26 cellular contexts compared by ENCODE assay signal in genomic region chr1:111959436-111959835, GRCh38. TPM values are rescaled to one million over a fixed set of nuclear protein-coding genes. Genes with fewer than 3 reads are reported as not detected.
DNase-seq lines count a peak whose midpoint lies in the region; ATAC-seq and TF ChIP-seq lines count a peak whose summit lies in the region.
"Had no signal": no experiment of that assay in that cellular context is flagged by ENCODE, and none has a peak within 500 bp of the region (broad histone marks: within the 10 kb centered on the region; RNA-seq: fewer than 3 reads in every experiment).

No MANE protein-coding gene starts in this region.

- H3K4me1 Mint-ChIP-seq in brain (peaks cover 58% of the 10 kb centered on the region), chondrocyte (ENCODE audit: low read depth) (no peaks in the 10 kb centered on the region)
- H3K4me1 Mint-ChIP-seq: activated CD4-positive, alpha-beta T cell treated with anti-CD3 and anti-CD28 coated beads, Interleukin-2, amount 10 ng/mL, durations not matched to agents 7 days and 5 days; activated CD8-positive, alpha-beta memory T cell treated with anti-CD3 and anti-CD28 coated beads, Interleukin-2, amount 10 ng/mL, durations not matched to agents 7 days and 5 days; CD14-positive monocyte; memory B cell had no signal

- no peaks in the 10 kb centered on the region for H3K79me2 ChIP-seq in Karpas-422 (ENCODE audit: low read length)

- H3K27ac Mint-ChIP-seq in brain = peak overlapping the region in 4 of 5 experiments; percentile 83 to 94 (median 88)
- H3K27ac Mint-ChIP-seq in chondrocyte (ENCODE audit: unreplicated experiment) = no peak overlapping the region
- H3K27ac Mint-ChIP-seq: activated CD4-positive, alpha-beta T cell treated with anti-CD3 and anti-CD28 coated beads, Interleukin-2, amount 10 ng/mL, durations not matched to agents 7 days and 5 days; activated CD8-positive, alpha-beta memory T cell treated with anti-CD3 and anti-CD28 coated beads, Interleukin-2, amount 10 ng/mL, durations not matched to agents 7 days and 5 days; CD14-positive monocyte; memory B cell had no signal

- H3K27ac ChIP-seq in Karpas-422 (ENCODE audit: low read length) (no peak overlapping the region), muscle layer of colon (ENCODE audit: low read depth, low read length) (peak overlapping the region; percentile 44)
- H3K27ac ChIP-seq: adrenal gland, suprapubic skin, upper lobe of right lung, VCaP had no signal

- H3K36me3 Mint-ChIP-seq in brain = no peaks in the 10 kb centered on the region
- no peaks in the 10 kb centered on the region for H3K36me3 Mint-ChIP-seq in chondrocyte (ENCODE audit: low read depth)
- H3K36me3 Mint-ChIP-seq: activated CD8-positive, alpha-beta memory T cell treated with anti-CD3 and anti-CD28 coated beads, Interleukin-2, amount 10 ng/mL, durations not matched to agents 7 days and 5 days; CD14-positive monocyte; memory B cell had no signal

- H3K9me3 Mint-ChIP-seq in brain (no peaks in the 10 kb centered on the region), chondrocyte (ENCODE audit: low read depth) (no peaks in the 10 kb centered on the region)
- H3K9me3 Mint-ChIP-seq: activated CD4-positive, alpha-beta T cell treated with anti-CD3 and anti-CD28 coated beads, Interleukin-2, amount 10 ng/mL, durations not matched to agents 7 days and 5 days; memory B cell had no signal

- H3K9me2 ChIP-seq in Karpas-422 (replicated peaks; ENCODE audit: insufficient read depth, low read length) = no peaks in the 10 kb centered on the region

- H3K36me3 ChIP-seq in Karpas-422 (ENCODE audit: insufficient read depth, low read length) (no peaks in the 10 kb centered on the region), muscle layer of colon (ENCODE audit: insufficient read depth, low read length) (no peaks in the 10 kb centered on the region)
- H3K36me3 ChIP-seq: adrenal gland, heart right ventricle, suprapubic skin, upper lobe of right lung had no signal

- no peaks in the 10 kb centered on the region for H3K9me3 ChIP-seq in Karpas-422 (ENCODE audit: low read length)
- no peaks in the 10 kb centered on the region for H3K9me3 ChIP-seq in muscle layer of colon (ENCODE audit: low read length)
- H3K9me3 ChIP-seq: adrenal gland, heart right ventricle, suprapubic skin, upper lobe of right lung had no signal

- no peak overlapping the region for H2AFZ ChIP-seq in Karpas-422 (ENCODE audit: low read length)

- no peak overlapping the region for H3K4me2 ChIP-seq in Karpas-422 (ENCODE audit: low read depth, low read length, poor library complexity, severe bottlenecking)

- no peaks in the 10 kb centered on the region for H3K4me1 ChIP-seq in Karpas-422 (ENCODE audit: low read length)
- H3K4me1 ChIP-seq in muscle layer of colon (ENCODE audit: insufficient read depth, low read length) = peaks cover 44% of the 10 kb centered on the region
- H3K4me1 ChIP-seq: adrenal gland, upper lobe of right lung had no signal

- H3K4me3 Mint-ChIP-seq in brain = no peak overlapping the region
- no peak overlapping the region for H3K4me3 Mint-ChIP-seq in chondrocyte (ENCODE audit: unreplicated experiment)
- H3K4me3 Mint-ChIP-seq: activated CD4-positive, alpha-beta T cell treated with anti-CD3 and anti-CD28 coated beads, Interleukin-2, amount 10 ng/mL, durations not matched to agents 7 days and 5 days; activated CD8-positive, alpha-beta memory T cell treated with anti-CD3 and anti-CD28 coated beads, Interleukin-2, amount 10 ng/mL, durations not matched to agents 7 days and 5 days; CD14-positive monocyte; memory B cell had no signal

- no peaks in the 10 kb centered on the region for H4K20me1 ChIP-seq in Karpas-422 (ENCODE audit: insufficient read depth, low read depth, low read length)

- H3K4me3 ChIP-seq in Karpas-422 (ENCODE audit: low read length) (no peak overlapping the region), muscle layer of colon (ENCODE audit: low read depth in 1 of 2, low read length in 2 of 2) (no peak overlapping the region)
- H3K4me3 ChIP-seq: adrenal gland, heart right ventricle, suprapubic skin, upper lobe of right lung had no signal

- DNase-seq in Karpas-422 = peak; percentile 51
- no peak for DNase-seq in chondrocyte (ENCODE audit: low spot score)
- no peak for DNase-seq in stimulated activated CD4-positive, alpha-beta T cell treated with anti-CD3 and anti-CD28 coated beads, Interleukin-12 subunit alpha, Interleukin-12 subunit beta, amount 100 ng/mL, for 4 hours
- DNase-seq: activated CD4-positive, alpha-beta T cell treated with anti-CD3 and anti-CD28 coated beads, Interleukin-2, amount 10 ng/mL, durations not matched to agents 7 days and 5 days; activated CD8-positive, alpha-beta memory T cell treated with anti-CD3 and anti-CD28 coated beads, Interleukin-2, amount 10 ng/mL, durations not matched to agents 7 days and 5 days; activated T-cell treated with anti-CD3 and anti-CD28 coated beads, Interleukin-2, amount 50 U/mL, for 48 hours; adrenal gland; effector CD8-positive, alpha-beta T cell; H7; heart right ventricle; KG1; kidney glomerular epithelial cell; NCI-H146; NCI-H446 treated with DMSO at 0.1 percent for 48 hours; stimulated activated naive CD4-positive, alpha-beta T cell; upper lobe of right lung had no signal

- no peak for ATAC-seq in GM21367 (IDR thresholded peaks at IDR 0.05; ENCODE audit: unreplicated experiment)
- ATAC-seq: activated CD8-positive, alpha-beta memory T cell treated with anti-CD3 and anti-CD28 coated beads, Interleukin-2, amount 10 ng/mL, durations not matched to agents 7 days and 5 days; Right ventricle myocardium inferior; upper lobe of right lung had no signal

- TF ChIP-seq CTCF in GM12872 (IDR thresholded peaks at IDR 0.05; ENCODE audit: insufficient read depth, low read depth, low read length) (0 out of 3 replicates have a peak, but pooled peaks have one; percentile 10), brain (conservative IDR thresholded peaks at IDR 0.05) (no peak), chondrocyte (IDR thresholded peaks at IDR 0.05) (no peak)

- H3K27me3 Mint-ChIP-seq in brain = no peaks in the 10 kb centered on the region
- peaks cover 7% of the 10 kb centered on the region for H3K27me3 Mint-ChIP-seq in chondrocyte (ENCODE audit: low read depth)

- H3K27me3 ChIP-seq in Karpas-422 (ENCODE audit: low read length) = no peaks in the 10 kb centered on the region
- no peaks in the 10 kb centered on the region for H3K27me3 ChIP-seq in muscle layer of colon (ENCODE audit: control insufficient read depth in 1 of 2, insufficient read depth in 2 of 2, low read length in 2 of 2)
- H3K27me3 ChIP-seq: adrenal gland, suprapubic skin, upper lobe of right lung had no signal

- H3K9ac ChIP-seq in Karpas-422 (ENCODE audit: low read length) (no peak overlapping the region), muscle layer of colon (ENCODE audit: low read length) (no peak overlapping the region)

RNA-seq across cellular contexts. Expression of gene KCND3, which starts 30.0 kb away (rescaled TPM):
- total RNA-seq in Karpas-422 (2014; rRNA removed; shearing (Covaris generic); ENCODE audit: low replicate concordance) = not detected in 2 replicates
- polyA plus RNA-seq in brain (ENCODE audit: insufficient read depth, low read depth, low replicate concordance) = 13.4 TPM
- 0.77 to 3.6 TPM (median 0.99 TPM) in 3 replicates for total RNA-seq in chondrocyte
- total RNA-seq: activated CD4-positive, alpha-beta T cell treated with anti-CD3 and anti-CD28 coated beads, Interleukin-2, amount 10 ng/mL, durations not matched to agents 7 days and 5 days; activated CD8-positive, alpha-beta memory T cell treated with anti-CD3 and anti-CD28 coated beads, Interleukin-2, amount 10 ng/mL, durations not matched to agents 7 days and 5 days; HT-29 had no signal
- polyA plus RNA-seq: CD14-positive monocyte had no signal
